ENCODE assay signal across 16 cellular contexts in genomic region chr17:55889271-55889670, GRCh38.
DNase-seq lines count a peak whose midpoint lies in the region; ATAC-seq and TF ChIP-seq lines count a peak whose summit lies in the region.
"Had no signal": no experiment of that assay in that cellular context is flagged by ENCODE, and none has a peak within 500 bp of the region (broad histone marks: within the 10 kb centered on the region; RNA-seq: fewer than 3 reads in every experiment).

No MANE protein-coding gene starts in this region.

- H3K36me3 Mint-ChIP-seq in MCF 10A (ENCODE audit: insufficient read depth, unreplicated experiment): no peaks in the 10 kb centered on the region
- H3K36me3 Mint-ChIP-seq in activated T-cell treated with anti-CD3 and anti-CD28 coated beads, Interleukin-2, amount 50 U/mL, for 24 hours (ENCODE audit: low read depth): no peaks in the 10 kb centered on the region
- H3K36me3 Mint-ChIP-seq: CD14-positive monocyte; CD4-positive, alpha-beta memory T cell had no signal

- H3K4me3 ChIP-seq in breast epithelium: no peak overlapping the region
- H3K4me3 ChIP-seq: A549, BLaER1, GM23338 had no signal

- CTCF ChIA-PET in MCF 10A (lab: Yijun Ruan, JAX): interaction anchor here (0.5 to 0.6 kb wide), 2 partner anchors 119 to 588 kb away, joined by 3 to 5 read pairs; no protein-coding TSS in a partner anchor

- ATAC-seq in foreskin keratinocyte (no peak), GM21381 (IDR thresholded peaks at IDR 0.05; ENCODE audit: unreplicated experiment) (no peak)
- ATAC-seq: A549, GM23338 had no signal

- no TSS peak for BruUV-seq in MCF 10A (replicated peaks; lab: Mats Ljungman, UMichigan)

- H3K4me1 Mint-ChIP-seq in MCF 10A (ENCODE audit: insufficient read depth, unreplicated experiment): no peaks in the 10 kb centered on the region
- no peaks in the 10 kb centered on the region for H3K4me1 Mint-ChIP-seq in activated T-cell treated with anti-CD3 and anti-CD28 coated beads, Interleukin-2, amount 50 U/mL, for 24 hours (ENCODE audit: low read depth)
- H3K4me1 Mint-ChIP-seq: CD14-positive monocyte; CD4-positive, alpha-beta memory T cell; GM23338 had no signal

- no peaks in the 10 kb centered on the region for H3K9me3 Mint-ChIP-seq in MCF 10A (ENCODE audit: unreplicated experiment)
- no peaks in the 10 kb centered on the region for H3K9me3 Mint-ChIP-seq in activated T-cell treated with anti-CD3 and anti-CD28 coated beads, Interleukin-2, amount 50 U/mL, for 24 hours

- TF ChIP-seq POLR2A in breast epithelium (IDR thresholded peaks at IDR 0.05): no peak

- no peaks in the 10 kb centered on the region for H3K36me3 ChIP-seq in breast epithelium
- H3K36me3 ChIP-seq: BLaER1 had no signal

- no peak overlapping the region for H3K27ac Mint-ChIP-seq in MCF 10A (ENCODE audit: low read depth, unreplicated experiment)
- no peak overlapping the region for H3K27ac Mint-ChIP-seq in activated T-cell treated with anti-CD3 and anti-CD28 coated beads, Interleukin-2, amount 50 U/mL, for 24 hours
- H3K27ac Mint-ChIP-seq: CD4-positive, alpha-beta memory T cell; GM23338 had no signal

- no peak overlapping the region for H3K4me3 Mint-ChIP-seq in MCF 10A (ENCODE audit: unreplicated experiment)
- H3K4me3 Mint-ChIP-seq in activated T-cell treated with anti-CD3 and anti-CD28 coated beads, Interleukin-2, amount 50 U/mL, for 24 hours: no peak overlapping the region
- H3K4me3 Mint-ChIP-seq: CD14-positive monocyte; CD4-positive, alpha-beta memory T cell; GM23338 had no signal

- H3K27me3 ChIP-seq in breast epithelium (no peaks in the 10 kb centered on the region), foreskin keratinocyte (no peaks in the 10 kb centered on the region)
- H3K27me3 ChIP-seq: BLaER1 had no signal

- DNase-seq in MCF 10A (ENCODE audit: unreplicated experiment) (peak; percentile 11), breast epithelium (ENCODE audit: low spot score in 2 of 2) (no peak), SW480 (ENCODE audit: low spot score) (peak; percentile 70), foreskin keratinocyte (peak; percentile 14 to 31), activated T-cell treated with anti-CD3 and anti-CD28 coated beads for 4 hours (no peak)
- DNase-seq in activated T-cell treated with anti-CD3 and anti-CD28 coated beads, Interleukin-2, amount 50 U/mL, for 24 hours: no peak
- DNase-seq: CD4-positive, alpha-beta memory T cell; DMS53; HCEC 1CT; IMR-90 had no signal

- POLR2A ChIA-PET in MCF 10A (lab: Yijun Ruan, JAX): no interaction called here

- TF ChIP-seq CTCF in MCF 10A (IDR thresholded peaks at IDR 0.05; ENCODE audit: unreplicated experiment) (no peak), breast epithelium (IDR thresholded peaks at IDR 0.05) (no peak), foreskin keratinocyte (conservative IDR thresholded peaks at IDR 0.05) (no peak)

- H3K4me1 ChIP-seq in breast epithelium (no peaks in the 10 kb centered on the region), foreskin keratinocyte (no peaks in the 10 kb centered on the region)
- H3K4me1 ChIP-seq: A549, BLaER1 had no signal

- intact Hi-C loops in MCF 10A (cut with micrococcal nuclease): no loop called here
- intact Hi-C loops in breast epithelium (cut with DNase I; ENCODE audit: low total_unique reads): no loop called here

- peaks cover 0 to 4% of the 10 kb centered on the region in 2 donors for H3K9me3 ChIP-seq in breast epithelium
- H3K9me3 ChIP-seq: A549, BLaER1 had no signal

- H3K27ac ChIP-seq in breast epithelium: no peak overlapping the region
- H3K27ac ChIP-seq in foreskin keratinocyte: no peak overlapping the region
- H3K27ac ChIP-seq: 22Rv1, A549, BLaER1 had no signal

- no peaks in the 10 kb centered on the region for H3K27me3 Mint-ChIP-seq in MCF 10A (ENCODE audit: insufficient read depth, unreplicated experiment)
- peaks cover 9% of the 10 kb centered on the region for H3K27me3 Mint-ChIP-seq in activated T-cell treated with anti-CD3 and anti-CD28 coated beads, Interleukin-2, amount 50 U/mL, for 24 hours

Comparison
In these comparisons a context has a peak if more than half of its experiments do, and no peak if none do; other contexts are left out.
1. DNase-seq: peak in MCF 10A (single experiment), SW480 (single experiment) and foreskin keratinocyte (2 of 2); none in breast epithelium (0 of 2), activated T-cell treated with anti-CD3 and anti-CD28 coated beads, Interleukin-2, amount 50 U/mL, for 24 hours (single experiment) and activated T-cell treated with anti-CD3 and anti-CD28 coated beads for 4 hours (single experiment).